In genomic region chr1:7973086-7973485, GRCh38 we compare ENCODE assay signal across 30 cellular contexts. TPM values are rescaled to one million over a fixed set of nuclear protein-coding genes. Genes with fewer than 3 reads are reported as not detected.
"Had no signal": no experiment of that assay in that cellular context is flagged by ENCODE, and none has a peak within 500 bp of the region (broad histone marks: within the 10 kb centered on the region; RNA-seq: fewer than 3 reads in every experiment).

No MANE protein-coding gene starts in this region.

- ATAC-seq: activated T-cell treated with anti-CD3 and anti-CD28 coated beads, Interleukin-2, amount 50 U/mL, for 4 hours; activated T-helper 17 cell treated with anti-CD3 and anti-CD28 coated beads, Interleukin-2, amount 50 U/mL, for 72 hours; foreskin keratinocyte; gastrocnemius medialis; heart left ventricle; WTC11 had no signal

- H3K4me1 Mint-ChIP-seq: activated naive CD8-positive, alpha-beta T cell treated with anti-CD3 and anti-CD28 coated beads, Interleukin-2, amount 10 ng/mL, durations not matched to agents 7 days and 5 days; activated T-helper 17 cell treated with anti-CD3 and anti-CD28 coated beads, Interleukin-2, amount 50 U/mL, for 72 hours had no signal

- H3K27ac ChIP-seq: brain microvascular endothelial cell, coronary artery, esophagus muscularis mucosa, foreskin keratinocyte, gastrocnemius medialis, heart left ventricle had no signal

- H3K4me3 ChIP-seq: coronary artery, dorsolateral prefrontal cortex, esophagus muscularis mucosa, gastrocnemius medialis, heart left ventricle had no signal

- H3K27me3 Mint-ChIP-seq: activated CD4-positive, alpha-beta memory T cell treated with anti-CD3 and anti-CD28 coated beads, Interleukin-2, amount 10 ng/mL, durations not matched to agents 7 days and 5 days; activated CD4-positive, alpha-beta T cell treated with anti-CD3 and anti-CD28 coated beads, Interleukin-2, amount 10 ng/mL, durations not matched to agents 7 days and 5 days; activated naive CD8-positive, alpha-beta T cell treated with anti-CD3 and anti-CD28 coated beads, Interleukin-2, amount 10 ng/mL, durations not matched to agents 7 days and 5 days; activated T-helper 17 cell treated with anti-CD3 and anti-CD28 coated beads, Interleukin-2, amount 50 U/mL, for 72 hours; central memory CD8-positive, alpha-beta T cell; dendritic cell treated with granulocyte-macrophage colony-stimulating factor and Interleukin-4, amounts not matched to agents 40 ng/mL and 50 ng/mL, for 4 days had no signal

- H3K27me3 ChIP-seq: brain microvascular endothelial cell, dorsolateral prefrontal cortex, esophagus muscularis mucosa, foreskin keratinocyte, gastrocnemius medialis, heart left ventricle had no signal

- H3K4me3 Mint-ChIP-seq: activated CD4-positive, alpha-beta memory T cell treated with anti-CD3 and anti-CD28 coated beads, Interleukin-2, amount 10 ng/mL, durations not matched to agents 7 days and 5 days; activated CD4-positive, alpha-beta T cell treated with anti-CD3 and anti-CD28 coated beads, Interleukin-2, amount 10 ng/mL, durations not matched to agents 7 days and 5 days; activated naive CD8-positive, alpha-beta T cell treated with anti-CD3 and anti-CD28 coated beads, Interleukin-2, amount 10 ng/mL, durations not matched to agents 7 days and 5 days; activated T-cell treated with anti-CD3 and anti-CD28 coated beads, Interleukin-2, amount 50 U/mL, for 4 hours; activated T-helper 17 cell treated with anti-CD3 and anti-CD28 coated beads, Interleukin-2, amount 50 U/mL, for 72 hours; central memory CD8-positive, alpha-beta T cell; dendritic cell treated with granulocyte-macrophage colony-stimulating factor and Interleukin-4, amounts not matched to agents 40 ng/mL and 50 ng/mL, for 4 days; WTC11 had no signal

- H3K9me3 ChIP-seq: esophagus muscularis mucosa, gastrocnemius medialis, heart left ventricle had no signal

- H3K9me3 Mint-ChIP-seq: activated CD4-positive, alpha-beta memory T cell treated with anti-CD3 and anti-CD28 coated beads, Interleukin-2, amount 10 ng/mL, durations not matched to agents 7 days and 5 days; activated CD4-positive, alpha-beta T cell treated with anti-CD3 and anti-CD28 coated beads, Interleukin-2, amount 10 ng/mL, durations not matched to agents 7 days and 5 days; activated naive CD8-positive, alpha-beta T cell treated with anti-CD3 and anti-CD28 coated beads, Interleukin-2, amount 10 ng/mL, durations not matched to agents 7 days and 5 days; activated T-cell treated with anti-CD3 and anti-CD28 coated beads, Interleukin-2, amount 50 U/mL, for 4 hours; activated T-helper 17 cell treated with anti-CD3 and anti-CD28 coated beads, Interleukin-2, amount 50 U/mL, for 72 hours; central memory CD8-positive, alpha-beta T cell; dendritic cell treated with granulocyte-macrophage colony-stimulating factor and Interleukin-4, amounts not matched to agents 40 ng/mL and 50 ng/mL, for 4 days; WTC11 had no signal

- H3K27ac Mint-ChIP-seq: activated CD4-positive, alpha-beta memory T cell treated with anti-CD3 and anti-CD28 coated beads, Interleukin-2, amount 10 ng/mL, durations not matched to agents 7 days and 5 days; activated CD4-positive, alpha-beta T cell treated with anti-CD3 and anti-CD28 coated beads, Interleukin-2, amount 10 ng/mL, durations not matched to agents 7 days and 5 days; activated naive CD8-positive, alpha-beta T cell treated with anti-CD3 and anti-CD28 coated beads, Interleukin-2, amount 10 ng/mL, durations not matched to agents 7 days and 5 days; activated T-helper 17 cell treated with anti-CD3 and anti-CD28 coated beads, Interleukin-2, amount 50 U/mL, for 72 hours; dendritic cell treated with granulocyte-macrophage colony-stimulating factor and Interleukin-4, amounts not matched to agents 40 ng/mL and 50 ng/mL, for 4 days; WTC11 had no signal

- H3K4me1 ChIP-seq: foreskin keratinocyte had no signal

- DNase-seq: activated CD4-positive, alpha-beta memory T cell treated with anti-CD3 and anti-CD28 coated beads, Interleukin-2, amount 10 ng/mL, durations not matched to agents 7 days and 5 days; activated CD4-positive, alpha-beta T cell treated with anti-CD3 and anti-CD28 coated beads for 1 hour; activated CD4-positive, alpha-beta T cell treated with anti-CD3 and anti-CD28 coated beads for 4 hours; activated CD4-positive, alpha-beta T cell treated with anti-CD3 and anti-CD28 coated beads, Interleukin-2, amount 10 ng/mL, durations not matched to agents 7 days and 5 days; activated CD4-positive, alpha-beta T cell treated with anti-CD3 and anti-CD28 coated beads, Interleukin-2, amount 50 U/mL, for 4 hours; activated CD8-positive, alpha-beta memory T cell treated with anti-CD3 and anti-CD28 coated beads, Interleukin-2, amount 50 U/mL, for 4 hours; activated effector memory CD4-positive, alpha-beta T cell treated with Interleukin-2 at 50 U/mL for 16 hours; activated gamma-delta T cell treated with Interleukin-2 at 50 U/mL for 16 hours; activated naive CD4-positive, alpha-beta T cell treated with anti-CD3 and anti-CD28 coated beads, Interleukin-2, amount 50 U/mL, for 16 hours; activated naive CD4-positive, alpha-beta T cell treated with Interleukin-2 at 50 U/mL for 16 hours; activated naive CD8-positive, alpha-beta T cell treated with anti-CD3 and anti-CD28 coated beads, Interleukin-2, amount 10 ng/mL, durations not matched to agents 7 days and 5 days; activated T-cell treated with anti-CD3 and anti-CD28 coated beads, Interleukin-2, amount 50 U/mL, for 4 hours; amniotic stem cell; anterior cingulate cortex; brain microvascular endothelial cell; dorsolateral prefrontal cortex; effector memory CD4-positive, alpha-beta T cell; erythroblast; foreskin keratinocyte; gastrocnemius medialis; glutamatergic neuron; heart left ventricle; T-helper 2 cell had no signal

RNA-seq across cellular contexts. Expression of gene TNFRSF9, which starts 32.4 kb away (rescaled TPM):
- total RNA-seq: cerebellum, WTC11 had no signal
